Comparison of ENCODE assay signal across 28 cellular contexts in genomic region chr7:93972029-93972725, GRCh38. TPM values are rescaled to one million over a fixed set of nuclear protein-coding genes. Genes with fewer than 3 reads are reported as not detected.
"Had no signal": no experiment of that assay in that cellular context is flagged by ENCODE, and none has a peak within 500 bp of the region (broad histone marks: within the 10 kb centered on the region; RNA-seq: fewer than 3 reads in every experiment).

No MANE protein-coding gene starts in this region.

- H3K36me3 ChIP-seq: Peyer's patch had no signal

- H3K4me1 Mint-ChIP-seq: activated CD4-positive, alpha-beta memory T cell treated with anti-CD3 and anti-CD28 coated beads, Interleukin-2, amount 10 ng/mL, durations not matched to agents 7 days and 5 days; activated CD4-positive, alpha-beta T cell treated with anti-CD3 and anti-CD28 coated beads, Interleukin-2, amount 10 ng/mL, durations not matched to agents 7 days and 5 days; activated T-helper 17 cell treated with anti-CD3 and anti-CD28 coated beads, Interleukin-2, amount 50 U/mL, for 72 hours; brain; central memory CD8-positive, alpha-beta T cell had no signal

- H3K4me3 ChIP-seq: Peyer's patch had no signal

- H3K27me3 ChIP-seq: Peyer's patch had no signal

- H3K9me3 Mint-ChIP-seq: activated CD4-positive, alpha-beta memory T cell treated with anti-CD3 and anti-CD28 coated beads, Interleukin-2, amount 10 ng/mL, durations not matched to agents 7 days and 5 days; activated CD4-positive, alpha-beta T cell treated with anti-CD3 and anti-CD28 coated beads, Interleukin-2, amount 10 ng/mL, durations not matched to agents 7 days and 5 days; activated naive CD4-positive, alpha-beta T cell treated with anti-CD3 and anti-CD28 coated beads for 36 hours; activated T-helper 17 cell treated with anti-CD3 and anti-CD28 coated beads, Interleukin-2, amount 50 U/mL, for 72 hours; brain; central memory CD8-positive, alpha-beta T cell had no signal

- H3K4me1 ChIP-seq: Peyer's patch had no signal

- H3K36me3 Mint-ChIP-seq: brain had no signal

- H3K4me3 Mint-ChIP-seq: activated CD4-positive, alpha-beta memory T cell treated with anti-CD3 and anti-CD28 coated beads, Interleukin-2, amount 10 ng/mL, durations not matched to agents 7 days and 5 days; activated CD4-positive, alpha-beta T cell treated with anti-CD3 and anti-CD28 coated beads, Interleukin-2, amount 10 ng/mL, durations not matched to agents 7 days and 5 days; activated naive CD4-positive, alpha-beta T cell treated with anti-CD3 and anti-CD28 coated beads for 36 hours; activated naive CD8-positive, alpha-beta T cell; activated T-helper 17 cell treated with anti-CD3 and anti-CD28 coated beads, Interleukin-2, amount 50 U/mL, for 72 hours; brain; central memory CD8-positive, alpha-beta T cell had no signal

- H3K9me3 ChIP-seq: Peyer's patch had no signal

- DNase-seq: activated CD4-positive, alpha-beta memory T cell treated with anti-CD3 and anti-CD28 coated beads, Interleukin-2, amount 10 ng/mL, durations not matched to agents 7 days and 5 days; activated CD4-positive, alpha-beta T cell treated with anti-CD3 and anti-CD28 coated beads, Interleukin-2, amount 10 ng/mL, durations not matched to agents 7 days and 5 days; activated CD4-positive, CD25-positive, alpha-beta regulatory T cell; activated gamma-delta T cell; activated naive CD4-positive, alpha-beta T cell treated with anti-CD3 and anti-CD28 coated beads for 36 hours; activated T-cell treated with anti-CD3 and anti-CD28 coated beads for 4 hours; activated T-cell treated with anti-CD3 and anti-CD28 coated beads, Interleukin-2, amount 50 U/mL, for 48 hours; amygdala; KG1; NCI-H1048; NCI-H1694; NCI-H2029; NCI-H2107; NCI-H345; NCI-H510A; NCI-H526 treated with DMSO at 0.1 percent for 48 hours; NCI-H82; Peyer's patch; SHP77; T-helper 1 cell had no signal

- H3K27ac ChIP-seq: Peyer's patch, RWPE1, VCaP had no signal

- H3K27ac Mint-ChIP-seq: activated CD4-positive, alpha-beta memory T cell treated with anti-CD3 and anti-CD28 coated beads, Interleukin-2, amount 10 ng/mL, durations not matched to agents 7 days and 5 days; activated CD4-positive, alpha-beta T cell treated with anti-CD3 and anti-CD28 coated beads, Interleukin-2, amount 10 ng/mL, durations not matched to agents 7 days and 5 days; activated naive CD4-positive, alpha-beta T cell treated with anti-CD3 and anti-CD28 coated beads for 36 hours; activated naive CD8-positive, alpha-beta T cell; activated T-helper 17 cell treated with anti-CD3 and anti-CD28 coated beads, Interleukin-2, amount 50 U/mL, for 72 hours; brain had no signal

- H3K27me3 Mint-ChIP-seq: activated CD4-positive, alpha-beta memory T cell treated with anti-CD3 and anti-CD28 coated beads, Interleukin-2, amount 10 ng/mL, durations not matched to agents 7 days and 5 days; activated CD4-positive, alpha-beta T cell treated with anti-CD3 and anti-CD28 coated beads, Interleukin-2, amount 10 ng/mL, durations not matched to agents 7 days and 5 days; activated naive CD8-positive, alpha-beta T cell; activated T-helper 17 cell treated with anti-CD3 and anti-CD28 coated beads, Interleukin-2, amount 50 U/mL, for 72 hours; central memory CD8-positive, alpha-beta T cell had no signal

RNA-seq across cellular contexts. Expression of gene GNG11, which starts 50.6 kb away (rescaled TPM):
- total RNA-seq: activated CD4-positive, alpha-beta memory T cell treated with anti-CD3 and anti-CD28 coated beads, Interleukin-2, amount 10 ng/mL, durations not matched to agents 7 days and 5 days; activated CD4-positive, alpha-beta T cell treated with anti-CD3 and anti-CD28 coated beads, Interleukin-2, amount 10 ng/mL, durations not matched to agents 7 days and 5 days; activated CD8-positive, alpha-beta memory T cell treated with anti-CD3 and anti-CD28 coated beads for 36 hours; activated naive CD4-positive, alpha-beta T cell treated with anti-CD3 and anti-CD28 coated beads for 36 hours; activated T-helper 17 cell treated with anti-CD3 and anti-CD28 coated beads, Interleukin-2, amount 50 U/mL, for 72 hours; T-helper 2 cell treated with Interferon-gamma antibody and Interleukin-4, amounts not matched to agents 100 ng/mL and 5 ng/mL, for 36 hours had no signal
